Comparison of ENCODE assay signal across 8 cellular contexts in genomic region chr2:64327129-64327509, GRCh38.
DNase-seq lines count a peak whose midpoint lies in the region; ATAC-seq and TF ChIP-seq lines count a peak whose summit lies in the region.

No MANE protein-coding gene starts in this region.

- H3K36me3 ChIP-seq in SU-DHL-6 (ENCODE audit: low read length) (no peaks in the 10 kb centered on the region), esophagus muscularis mucosa (no peaks in the 10 kb centered on the region), hepatocyte (replicated peaks; ENCODE audit: insufficient read depth, low read depth) (no peaks in the 10 kb centered on the region)

- H3K27ac Mint-ChIP-seq in T-helper 2 cell treated with Interferon-gamma antibody and Interleukin-4, amounts not matched to agents 5 μg/mL and 100 μg/mL, for 36 hours, result peak overlapping the region; percentile 71
- H3K27ac Mint-ChIP-seq in stimulated activated naive B cell treated with anti-CD40 and anti-IgM and Interleukin-4, amounts not matched to agents 10 μg/mL and 1 μg/mL and 100 μg/mL, for 72 hours, result peak overlapping the region; percentile 94

- intact Hi-C loops in esophagus muscularis mucosa (cut with DNase I), result no loop called here

- peaks cover 60% of the 10 kb centered on the region for H3K4me1 Mint-ChIP-seq in T-helper 2 cell treated with Interferon-gamma antibody and Interleukin-4, amounts not matched to agents 5 μg/mL and 100 μg/mL, for 36 hours (ENCODE audit: low read depth)
- peaks cover 48 to 68% of the 10 kb centered on the region in 2 donors for H3K4me1 Mint-ChIP-seq in stimulated activated naive B cell treated with anti-CD40 and anti-IgM and Interleukin-4, amounts not matched to agents 10 μg/mL and 1 μg/mL and 100 μg/mL, for 72 hours

- H3K27me3 ChIP-seq in SU-DHL-6 (ENCODE audit: low read length) (no peaks in the 10 kb centered on the region), esophagus muscularis mucosa (no peaks in the 10 kb centered on the region), hepatocyte (no peaks in the 10 kb centered on the region)

- 81% methylated on average over 5 of the region's 5 CpGs for WGBS in esophagus muscularis mucosa
- WGBS in hepatocyte (ENCODE audit: low lambda C conversion rate, missing lambda C conversion rate), result 81% methylated on average over 5 of the region's 5 CpGs

- H2AFZ ChIP-seq in SU-DHL-6 (ENCODE audit: low read depth, low read length, severe bottlenecking) (peak overlapping the region; percentile 67), hepatocyte (no peak overlapping the region)

- H3K9ac ChIP-seq in SU-DHL-6 (ENCODE audit: low read length), result peak overlapping the region; percentile 9; the same call in 1 of the 2 replicates

- H3K27ac ChIP-seq in SU-DHL-6 (ENCODE audit: low read depth, low read length) (no peak overlapping the region), esophagus muscularis mucosa (replicated peaks in 1 of 4) (peak overlapping the region in 3 of 4 donors; percentile 65 to 78 (median 72)), hepatocyte (no peak overlapping the region)

- H3K4me1 ChIP-seq in esophagus muscularis mucosa (peaks cover 24 to 40% (median 38%) of the 10 kb centered on the region in 4 donors), hepatocyte (ENCODE audit: insufficient read depth) (peaks cover 5% of the 10 kb centered on the region)

- H3K4me3 Mint-ChIP-seq in T-helper 2 cell treated with Interferon-gamma antibody and Interleukin-4, amounts not matched to agents 5 μg/mL and 100 μg/mL, for 36 hours, result peak overlapping the region; percentile 82
- H3K4me3 Mint-ChIP-seq in stimulated activated naive B cell treated with anti-CD40 and anti-IgM and Interleukin-4, amounts not matched to agents 10 μg/mL and 1 μg/mL and 100 μg/mL, for 72 hours, result peak overlapping the region; percentile 39 to 68

- no peak for ATAC-seq in stimulated activated naive B cell treated with anti-CD40 and anti-IgM and Interleukin-4, amounts not matched to agents 10 μg/mL and 1 μg/mL and 100 μg/mL, for 72 hours (replicated peaks)
- no peak for ATAC-seq in HG02840 (IDR thresholded peaks at IDR 0.05; ENCODE audit: low FRiP score, unreplicated experiment)

- H3K4me2 ChIP-seq in SU-DHL-6 (ENCODE audit: low read depth, low read length, poor library complexity, severe bottlenecking), result peak overlapping the region; percentile 45
- no peak overlapping the region for H3K4me2 ChIP-seq in hepatocyte

- peaks cover 48% of the 10 kb centered on the region for H3K27me3 Mint-ChIP-seq in T-helper 2 cell treated with Interferon-gamma antibody and Interleukin-4, amounts not matched to agents 5 μg/mL and 100 μg/mL, for 36 hours (ENCODE audit: low read depth)
- H3K27me3 Mint-ChIP-seq in stimulated activated naive B cell treated with anti-CD40 and anti-IgM and Interleukin-4, amounts not matched to agents 10 μg/mL and 1 μg/mL and 100 μg/mL, for 72 hours, result peaks cover 4% of the 10 kb centered on the region in 2 donors

- H3F3A ChIP-seq in SU-DHL-6 (ENCODE audit: insufficient read depth), result no peaks in the 10 kb centered on the region

- no peak for TF ChIP-seq CTCF in SU-DHL-6 (IDR thresholded peaks at IDR 0.05; ENCODE audit: insufficient read depth, low read length, poor library complexity, severe bottlenecking)
- no peak for TF ChIP-seq CTCF in esophagus muscularis mucosa (IDR thresholded peaks at IDR 0.05)
- TF ChIP-seq CTCF in hepatocyte (IDR thresholded peaks at IDR 0.05; ENCODE audit: poor library complexity), result no peak

- H4K20me1 ChIP-seq in SU-DHL-6 (ENCODE audit: low read depth, low read length), result no peaks in the 10 kb centered on the region
- H4K20me1 ChIP-seq in hepatocyte (ENCODE audit: insufficient read depth, poor library complexity, severe bottlenecking), result no peaks in the 10 kb centered on the region

- H3K36me3 Mint-ChIP-seq in T-helper 2 cell treated with Interferon-gamma antibody and Interleukin-4, amounts not matched to agents 5 μg/mL and 100 μg/mL, for 36 hours (ENCODE audit: low read depth), result no peaks in the 10 kb centered on the region
- H3K36me3 Mint-ChIP-seq in stimulated activated naive B cell treated with anti-CD40 and anti-IgM and Interleukin-4, amounts not matched to agents 10 μg/mL and 1 μg/mL and 100 μg/mL, for 72 hours, result no peaks in the 10 kb centered on the region

- no peaks in the 10 kb centered on the region for H3K9me3 ChIP-seq in SU-DHL-6 (ENCODE audit: insufficient read depth, low read length)
- H3K9me3 ChIP-seq in esophagus muscularis mucosa, result no peaks in the 10 kb centered on the region
- H3K9me3 ChIP-seq in hepatocyte (ENCODE audit: low read depth), result no peaks in the 10 kb centered on the region

- no peak for TF ChIP-seq EP300 in esophagus muscularis mucosa (IDR thresholded peaks at IDR 0.05)

- DNase-seq in T-helper 2 cell treated with Interferon-gamma antibody and Interleukin-4, amounts not matched to agents 5 μg/mL and 100 μg/mL, for 36 hours (ENCODE audit: low spot score), result no peak
- DNase-seq in T-helper 2 cell, result no peak
- no peak for DNase-seq in esophagus muscularis mucosa (ENCODE audit: extremely low spot score)
- no peak for DNase-seq in stimulated activated naive B cell treated with anti-CD40 and anti-IgM and Interleukin-4, amounts not matched to agents 10 μg/mL and 1 μg/mL and 100 μg/mL, for 72 hours
- no peak for DNase-seq in LoVo (ENCODE audit: low spot score)
- no peak for DNase-seq in hepatocyte (ENCODE audit: low spot score)

- H3K79me2 ChIP-seq in SU-DHL-6 (ENCODE audit: insufficient read depth, low read length), result no peaks in the 10 kb centered on the region
- no peaks in the 10 kb centered on the region for H3K79me2 ChIP-seq in hepatocyte

- H3K9me3 Mint-ChIP-seq in T-helper 2 cell treated with Interferon-gamma antibody and Interleukin-4, amounts not matched to agents 5 μg/mL and 100 μg/mL, for 36 hours, result no peaks in the 10 kb centered on the region
- no peaks in the 10 kb centered on the region for H3K9me3 Mint-ChIP-seq in stimulated activated naive B cell treated with anti-CD40 and anti-IgM and Interleukin-4, amounts not matched to agents 10 μg/mL and 1 μg/mL and 100 μg/mL, for 72 hours

- H3K9me2 ChIP-seq in SU-DHL-6 (replicated peaks; ENCODE audit: insufficient read depth, low read length) (no peaks in the 10 kb centered on the region), hepatocyte (replicated peaks; ENCODE audit: insufficient read depth) (no peaks in the 10 kb centered on the region)

- H3K4me3 ChIP-seq in SU-DHL-6 (ENCODE audit: insufficient read depth, low read length, poor library complexity, severe bottlenecking), result no peak overlapping the region
- H3K4me3 ChIP-seq in esophagus muscularis mucosa, result peak overlapping the region; percentile 25 to 44 (median 42)
- no peak overlapping the region for H3K4me3 ChIP-seq in hepatocyte

- no peak for TF ChIP-seq POLR2A in esophagus muscularis mucosa (IDR thresholded peaks at IDR 0.05; ENCODE audit: low read depth)

Comparison
In these comparisons a context has a peak if more than half of its experiments do, and no peak if none do; other contexts are left out.
1. H3K27ac ChIP-seq: peak in esophagus muscularis mucosa (3 of 4); none in SU-DHL-6 (single experiment) and hepatocyte (single experiment).
2. H3K4me3 ChIP-seq: peak in esophagus muscularis mucosa (4 of 4); none in SU-DHL-6 (single experiment) and hepatocyte (single experiment).